Comparison of ENCODE assay signal across 8 cellular contexts in genomic region chr1:100400332-100400933, GRCh38. TPM values are rescaled to one million over a fixed set of nuclear protein-coding genes. Genes with fewer than 3 reads are reported as not detected.
A peak's percentile ranks its signal among the peaks of the same experiment; 100 is the strongest.
DNase-seq lines count a peak whose midpoint lies in the region; ATAC-seq, FAIRE-seq and TF ChIP-seq lines count a peak whose summit lies in the region.

No MANE protein-coding gene starts in this region.

- H3K36me3 Mint-ChIP-seq in nephron (ENCODE audit: low read depth), result peaks cover 23% of the 10 kb centered on the region

- H3K4me1 ChIP-seq in ES-I3 (ENCODE audit: insufficient read depth, low read length) (peaks cover 6% of the 10 kb centered on the region; the same call in 1 of the 2 replicates), BE2C (no peaks in the 10 kb centered on the region)

- ATAC-seq in HG03064 (IDR thresholded peaks at IDR 0.05; ENCODE audit: low read depth, unreplicated experiment), result peak; percentile 68
- ATAC-seq in HG02973 (IDR thresholded peaks at IDR 0.05; ENCODE audit: unreplicated experiment), result no peak

- H3K4me3 Mint-ChIP-seq in nephron, result no peak overlapping the region

- TF ChIP-seq CTCF in choroid plexus epithelial cell (conservative IDR thresholded peaks at IDR 0.05; ENCODE audit: low read depth, low read length) (no peak), nephron (IDR thresholded peaks at IDR 0.05; ENCODE audit: unreplicated experiment in 3 of 3) (no peak), BE2C (IDR thresholded peaks at IDR 0.05; ENCODE audit: low read depth, low read length) (no peak)

- peak overlapping the region; percentile 42 to 91 (median 72) for H3K27ac Mint-ChIP-seq in nephron

- H3K9ac ChIP-seq in ES-I3 (ENCODE audit: low read depth, low read length), result peak overlapping the region; percentile 25; the same call in 1 of the 2 replicates

- H3K9me3 Mint-ChIP-seq in nephron, result no peaks in the 10 kb centered on the region

- no peak for FAIRE-seq in urothelium cell line (lab: Jason Lieb, UNC)

- H3K27me3 ChIP-seq in BE2C, result no peaks in the 10 kb centered on the region

- DNase-seq in SW480 (ENCODE audit: low spot score) (peak; percentile 8), choroid plexus epithelial cell (ENCODE audit: low read depth) (peak; percentile 18), BE2C (no peak), urothelium cell line (ENCODE audit: low spot score) (no peak)

- no peaks in the 10 kb centered on the region for H3K4me1 Mint-ChIP-seq in nephron

- no peaks in the 10 kb centered on the region for H3K27me3 Mint-ChIP-seq in nephron (ENCODE audit: low read depth)

- H3K36me3 ChIP-seq in ES-I3 (ENCODE audit: insufficient read depth, low read length) (no peaks in the 10 kb centered on the region; the same call in 1 of the 2 replicates), BE2C (no peaks in the 10 kb centered on the region; the same call in 1 of the 2 replicates)

- H3K9me3 ChIP-seq in ES-I3 (ENCODE audit: control insufficient read depth, insufficient read depth, low read length) (no peaks in the 10 kb centered on the region), BE2C (no peaks in the 10 kb centered on the region)

- H3K4me3 ChIP-seq in choroid plexus epithelial cell (ENCODE audit: low read depth, low read length), result no peak overlapping the region
- H3K4me3 ChIP-seq in BE2C (ENCODE audit: low read depth, low read length), result no peak overlapping the region

RNA-seq across cellular contexts. Expression of gene CDC14A, which starts 48.1 kb away (rescaled TPM):
- 5.7 TPM for polyA plus RNA-seq in BE2C (2012; ENCODE audit: insufficient read depth, insufficient read length, low read depth)

Comparison
In these comparisons a context has a peak if more than half of its experiments do, and no peak if none do; other contexts are left out.
1. DNase-seq: peak in SW480 (single experiment) and choroid plexus epithelial cell (single experiment); none in BE2C (single experiment) and urothelium cell line (single experiment).